ENCODE assay signal across 8 cellular contexts in genomic region chr17:80544655-80545498, GRCh38. TPM values are rescaled to one million over a fixed set of nuclear protein-coding genes. Genes with fewer than 3 reads are reported as not detected.
DNase-seq lines count a peak whose midpoint lies in the region; ATAC-seq and TF ChIP-seq lines count a peak whose summit lies in the region.

A gene with protein sequence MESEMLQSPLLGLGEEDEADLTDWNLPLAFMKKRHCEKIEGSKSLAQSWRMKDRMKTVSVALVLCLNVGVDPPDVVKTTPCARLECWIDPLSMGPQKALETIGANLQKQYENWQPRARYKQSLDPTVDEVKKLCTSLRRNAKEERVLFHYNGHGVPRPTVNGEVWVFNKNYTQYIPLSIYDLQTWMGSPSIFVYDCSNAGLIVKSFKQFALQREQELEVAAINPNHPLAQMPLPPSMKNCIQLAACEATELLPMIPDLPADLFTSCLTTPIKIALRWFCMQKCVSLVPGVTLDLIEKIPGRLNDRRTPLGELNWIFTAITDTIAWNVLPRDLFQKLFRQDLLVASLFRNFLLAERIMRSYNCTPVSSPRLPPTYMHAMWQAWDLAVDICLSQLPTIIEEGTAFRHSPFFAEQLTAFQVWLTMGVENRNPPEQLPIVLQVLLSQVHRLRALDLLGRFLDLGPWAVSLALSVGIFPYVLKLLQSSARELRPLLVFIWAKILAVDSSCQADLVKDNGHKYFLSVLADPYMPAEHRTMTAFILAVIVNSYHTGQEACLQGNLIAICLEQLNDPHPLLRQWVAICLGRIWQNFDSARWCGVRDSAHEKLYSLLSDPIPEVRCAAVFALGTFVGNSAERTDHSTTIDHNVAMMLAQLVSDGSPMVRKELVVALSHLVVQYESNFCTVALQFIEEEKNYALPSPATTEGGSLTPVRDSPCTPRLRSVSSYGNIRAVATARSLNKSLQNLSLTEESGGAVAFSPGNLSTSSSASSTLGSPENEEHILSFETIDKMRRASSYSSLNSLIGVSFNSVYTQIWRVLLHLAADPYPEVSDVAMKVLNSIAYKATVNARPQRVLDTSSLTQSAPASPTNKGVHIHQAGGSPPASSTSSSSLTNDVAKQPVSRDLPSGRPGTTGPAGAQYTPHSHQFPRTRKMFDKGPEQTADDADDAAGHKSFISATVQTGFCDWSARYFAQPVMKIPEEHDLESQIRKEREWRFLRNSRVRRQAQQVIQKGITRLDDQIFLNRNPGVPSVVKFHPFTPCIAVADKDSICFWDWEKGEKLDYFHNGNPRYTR (N-terminal part only) (plus strand): TSS chr17:80544838. CDS start chr17:80545630, 792 bp downstream.

- POLR2A ChIA-PET in GM10248 (lab: Yijun Ruan, JAX) = interaction anchor here (1.4 kb wide), 1 partner anchor 10 kb away, joined by 3 read pairs; no protein-coding TSS in a partner anchor

- peak within 1 kb of the TSS; percentile 38 to 88 (median 76) for H3K27ac ChIP-seq in spleen

- WGBS in spleen, 5 donors = 0 to 1% (median 0%) methylated on average over 34 to 49 of the region's 49 CpGs

- TF ChIP-seq CTCF in GM10248 (IDR thresholded peaks at IDR 0.05; ENCODE audit: control extremely low read depth, extremely low read depth, low read depth, missing control alignments) (no peak), spleen (IDR thresholded peaks at IDR 0.05 in 8 of 11, conservative IDR thresholded peaks at IDR 0.05 in 3 of 11) (no peak)

- no peaks in the 10 kb centered on the region for H3K9me3 ChIP-seq in spleen

- peak within 1 kb of the TSS; percentile 88 to 100 (median 98) for H3K4me3 ChIP-seq in spleen

- H3K9me3 Mint-ChIP-seq in central memory CD8-positive, alpha-beta T cell = no peaks in the 10 kb centered on the region

- H3K36me3 Mint-ChIP-seq in central memory CD8-positive, alpha-beta T cell (ENCODE audit: insufficient read depth) = peaks cover 6% of the 10 kb centered on the region

- peaks cover 0 to 11% (median 0%) of the 10 kb centered on the region in 6 donors for H3K36me3 ChIP-seq in spleen

- peak; percentile 58 for ATAC-seq in HG03097 (IDR thresholded peaks at IDR 0.05; ENCODE audit: low FRiP score, unreplicated experiment)
- ATAC-seq in activated CD4-positive, CD25-positive, alpha-beta regulatory T cell treated with anti-CD3 and anti-CD28 coated beads, Interleukin-2, amount 50 U/mL, for 24 hours = peak; percentile 96 to 98
- peak; percentile 95 for ATAC-seq in central memory CD8-positive, alpha-beta T cell (replicated peaks; ENCODE audit: extremely low read depth, poor library complexity, severe bottlenecking)
- no peak for ATAC-seq in GM21737 (IDR thresholded peaks at IDR 0.05; ENCODE audit: unreplicated experiment)

- peak in 1 of 3 donors; percentile 12 for TF ChIP-seq POLR2A in spleen (IDR thresholded peaks at IDR 0.05)

- peaks cover 0 to 32% (median 0%) of the 10 kb centered on the region in 7 donors for H3K27me3 ChIP-seq in spleen (replicated peaks in 1 of 7)

- H3K27ac Mint-ChIP-seq in central memory CD8-positive, alpha-beta T cell (ENCODE audit: low read depth) = peak within 1 kb of the TSS; percentile 82

- peaks cover 16% of the 10 kb centered on the region for H3K27me3 Mint-ChIP-seq in central memory CD8-positive, alpha-beta T cell

- intact Hi-C loops in spleen (cut with DNase I; ENCODE audit: low total_unique reads) = no loop called here

- CTCF ChIA-PET in GM10248 (lab: Yijun Ruan, JAX) = interaction anchor here (1.0 to 2.0 kb wide), 6 partner anchors 12 to 120 kb away, joined by 3 to 5 read pairs (median 3); no protein-coding TSS in a partner anchor

- peaks cover 17 to 56% (median 42%) of the 10 kb centered on the region in 6 donors for H3K4me1 ChIP-seq in spleen

- peaks cover 16% of the 10 kb centered on the region for H3K4me1 Mint-ChIP-seq in central memory CD8-positive, alpha-beta T cell

- peak within 1 kb of the TSS; percentile 85 for H3K4me3 Mint-ChIP-seq in central memory CD8-positive, alpha-beta T cell

- DNase-seq in GM10248 (ENCODE audit: extremely low spot score) = peak; percentile 95
- peak; percentile 88 to 95 for DNase-seq in NCI-H446 (lab: John Stamatoyannopoulos, UW)
- DNase-seq in central memory CD8-positive, alpha-beta T cell (ENCODE audit: low spot score in 2 of 2) = peak; percentile 76 to 78
- DNase-seq in iris pigment epithelial cell (ENCODE audit: low read depth) = peak; percentile 92
- DNase-seq in spleen = peak; percentile 96

RNA-seq across cellular contexts. Expression of the gene that starts here (rescaled TPM):
- 10 to 100 TPM; 36.0 to 61.2 (median 44.2) TPM for total RNA-seq in spleen
- polyA plus RNA-seq in spleen = 10 to 100 TPM in 1 of 3 donors, 1 to 10 TPM in 2; 3.1 to 13.6 (median 4.1) TPM
